ENCODE assay signal across 10 cellular contexts in genomic region chr12:72273499-72273837, GRCh38. TPM values are rescaled to one million over a fixed set of nuclear protein-coding genes. Genes with fewer than 3 reads are reported as not detected.
DNase-seq lines count a peak whose midpoint lies in the region; ATAC-seq and TF ChIP-seq lines count a peak whose summit lies in the region.
"Had no signal": no experiment of that assay in that cellular context is flagged by ENCODE, and none has a peak within 500 bp of the region (broad histone marks: within the 10 kb centered on the region; RNA-seq: fewer than 3 reads in every experiment).

No MANE protein-coding gene starts in this region.

- H3K9me3 Mint-ChIP-seq in CD14-positive monocyte (peaks cover 0 to 19% (median 14%) of the 10 kb centered on the region in 7 donors), Caco-2 (ENCODE audit: unreplicated experiment) (no peaks in the 10 kb centered on the region), immature natural killer cell (peaks cover 0 to 28% (median 6%) of the 10 kb centered on the region in 6 donors)

- H3K27me3 ChIP-seq in Peyer's patch (peaks cover 0 to 24% of the 10 kb centered on the region in 2 donors), parathyroid adenoma (ENCODE audit: control insufficient read depth, insufficient read depth, low read length) (no peaks in the 10 kb centered on the region), Caco-2 (replicated peaks; ENCODE audit: control insufficient read depth, insufficient read depth, low read length) (no peaks in the 10 kb centered on the region)

- in situ Hi-C loops in G401 (cut with HindIII; ENCODE audit: low sequenced_read_pairs) = no loop called here

- H3K4me3 ChIP-seq in Peyer's patch = peak overlapping the region; percentile 30 to 58 (median 45)
- no peak overlapping the region for H3K4me3 ChIP-seq in parathyroid adenoma (ENCODE audit: low read depth, low read length)
- H3K4me3 ChIP-seq in Caco-2 (ENCODE audit: low read depth, low read length) = no peak overlapping the region

- CTCF ChIA-PET in Caco-2 (lab: Charles Lee) = no interaction called here

- H3K27ac Mint-ChIP-seq in CD14-positive monocyte = no peak overlapping the region
- H3K27ac Mint-ChIP-seq in Caco-2 (ENCODE audit: unreplicated experiment) = no peak overlapping the region
- no peak overlapping the region for H3K27ac Mint-ChIP-seq in immature natural killer cell

- H3K4me1 Mint-ChIP-seq in CD14-positive monocyte = peaks cover 45% of the 10 kb centered on the region
- H3K4me1 Mint-ChIP-seq in Caco-2 (ENCODE audit: low read depth, unreplicated experiment) = no peaks in the 10 kb centered on the region
- H3K4me1 Mint-ChIP-seq in immature natural killer cell = no peaks in the 10 kb centered on the region

- ATAC-seq in left cardiac atrium (peak; percentile 6 to 12), GM21515 (IDR thresholded peaks at IDR 0.05; ENCODE audit: unreplicated experiment) (no peak)

- DNase-seq in CD14-positive monocyte (ENCODE audit: low spot score) = no peak
- DNase-seq in Peyer's patch = peak in 1 of 3 donors; percentile 44
- no peak for DNase-seq in left cardiac atrium
- no peak for DNase-seq in G401 (ENCODE audit: low spot score)
- no peak for DNase-seq in Caco-2
- no peak for DNase-seq in immature natural killer cell
- DNase-seq: activated T-cell treated with anti-CD3 and anti-CD28 coated beads, Interleukin-2, amount 50 U/mL, for 1 hour; SIG-M5 had no signal

- TF ChIP-seq CTCF in CD14-positive monocyte (IDR thresholded peaks at IDR 0.05) (no peak), Peyer's patch (IDR thresholded peaks at IDR 0.05) (no peak), parathyroid adenoma (IDR thresholded peaks at IDR 0.05) (no peak), Caco-2 (IDR thresholded peaks at IDR 0.05; ENCODE audit: insufficient read depth in 1 of 2, low read depth in 1 of 2, low read length in 1 of 2, severe bottlenecking in 1 of 2, unreplicated experiment in 1 of 2) (no peak)

- H3K27me3 Mint-ChIP-seq in CD14-positive monocyte (ENCODE audit: low read depth in 3 of 3) (peaks cover 47 to 64% (median 57%) of the 10 kb centered on the region in 3 donors), Caco-2 (ENCODE audit: insufficient read depth, unreplicated experiment) (no peaks in the 10 kb centered on the region), immature natural killer cell (ENCODE audit: low read depth in 3 of 3) (peaks cover 7 to 18% (median 10%) of the 10 kb centered on the region in 3 donors)

- H3K9ac ChIP-seq in parathyroid adenoma = no peak overlapping the region

- peaks cover 0 to 21% (median 0%) of the 10 kb centered on the region in 4 donors for H3K4me1 ChIP-seq in Peyer's patch
- H3K4me1 ChIP-seq in parathyroid adenoma = no peaks in the 10 kb centered on the region
- no peaks in the 10 kb centered on the region for H3K4me1 ChIP-seq in Caco-2

- H3K36me3 ChIP-seq in Peyer's patch (no peaks in the 10 kb centered on the region), parathyroid adenoma (ENCODE audit: control insufficient read depth, insufficient read depth, low read length) (no peaks in the 10 kb centered on the region), Caco-2 (ENCODE audit: control insufficient read depth, insufficient read depth, low read length) (no peaks in the 10 kb centered on the region)

- no peak overlapping the region for H2AFZ ChIP-seq in parathyroid adenoma

- POLR2A ChIA-PET in Caco-2 (lab: Charles Lee) = no interaction called here

- intact Hi-C loops in CD14-positive monocyte (cut with micrococcal nuclease) = no loop called here
- intact Hi-C loops in left cardiac atrium (cut with DNase I) = no loop called here
- intact Hi-C loops in Caco-2 (cut with micrococcal nuclease; ENCODE audit: unreplicated experiment) = no loop called here

- peak overlapping the region; percentile 86 to 99 for H3K4me3 Mint-ChIP-seq in CD14-positive monocyte
- no peak overlapping the region for H3K4me3 Mint-ChIP-seq in Caco-2 (ENCODE audit: unreplicated experiment)
- H3K4me3 Mint-ChIP-seq in immature natural killer cell = no peak overlapping the region

- no peaks in the 10 kb centered on the region for H3K9me3 ChIP-seq in Peyer's patch
- no peaks in the 10 kb centered on the region for H3K9me3 ChIP-seq in parathyroid adenoma (ENCODE audit: control insufficient read depth, low read length)
- no peaks in the 10 kb centered on the region for H3K9me3 ChIP-seq in Caco-2

- H3K27ac ChIP-seq in Peyer's patch (peak overlapping the region; percentile 36 to 65 (median 49)), parathyroid adenoma (no peak overlapping the region)

- BruUV-seq in Caco-2 (replicated peaks; lab: Mats Ljungman, UMichigan) = no TSS peak

- H3K36me3 Mint-ChIP-seq in CD14-positive monocyte (peaks cover 6 to 7% of the 10 kb centered on the region in 2 donors), Caco-2 (ENCODE audit: insufficient read depth, unreplicated experiment) (no peaks in the 10 kb centered on the region), immature natural killer cell (peaks cover 0 to 5% (median 0%) of the 10 kb centered on the region in 3 donors)

- no peaks in the 10 kb centered on the region for H3K79me2 ChIP-seq in parathyroid adenoma

- peak overlapping the region; percentile 80 for H3K4me2 ChIP-seq in parathyroid adenoma (ENCODE audit: low read length)

- TF ChIP-seq POLR2A in Peyer's patch (IDR thresholded peaks at IDR 0.05) = no peak

RNA-seq across cellular contexts. Expression of gene TRHDE, which starts 1.3 kb away (rescaled TPM):
- not detected for polyA plus RNA-seq in CD14-positive monocyte
- total RNA-seq in Peyer's patch = 10 to 100 TPM in 3 of 4 donors, 1 to 10 TPM in 1; 3.3 to 23.8 (median 15.2) TPM
- 1 to 10 TPM; 3.7 to 6.2 TPM for total RNA-seq in left cardiac atrium
- total RNA-seq in G401 (2014; rRNA removed; shearing (Covaris generic)) = not detected in 2 replicates
- not detected in 2 replicates for total RNA-seq in Caco-2 (2022)
- polyA plus RNA-seq in immature natural killer cell = not detected

Comparison
In these comparisons a context has a peak if more than half of its experiments do, and no peak if none do; other contexts are left out.
1. H3K4me3 Mint-ChIP-seq: peak in CD14-positive monocyte (2 of 2); none in Caco-2 (single experiment) and immature natural killer cell (0 of 5).
2. H3K4me3 ChIP-seq: peak in Peyer's patch (4 of 4); none in parathyroid adenoma (single experiment) and Caco-2 (single experiment).